Comparison of ENCODE assay signal across 1 cellular context in genomic region chr5:116799401-116799800, GRCh38.
TF ChIP-seq lines count a peak whose summit lies in the region.

No MANE protein-coding gene starts in this region.

TF ChIP-seq in HepG2, 621 proteins besides CTCF, POLR2A, EP300 and RAD21 (continued from another document):
- TF ChIP-seq ZBTB33 (CRISPR knock-in tag; IDR thresholded peaks at IDR 0.05) (no peak), ZNF7 (CRISPR knock-in tag; IDR thresholded peaks at IDR 0.05) (no peak), ZNF567 (CRISPR knock-in tag; IDR thresholded peaks at IDR 0.05; ENCODE audit: borderline replicate concordance) (no peak)
